In the genomic region with DNA sequence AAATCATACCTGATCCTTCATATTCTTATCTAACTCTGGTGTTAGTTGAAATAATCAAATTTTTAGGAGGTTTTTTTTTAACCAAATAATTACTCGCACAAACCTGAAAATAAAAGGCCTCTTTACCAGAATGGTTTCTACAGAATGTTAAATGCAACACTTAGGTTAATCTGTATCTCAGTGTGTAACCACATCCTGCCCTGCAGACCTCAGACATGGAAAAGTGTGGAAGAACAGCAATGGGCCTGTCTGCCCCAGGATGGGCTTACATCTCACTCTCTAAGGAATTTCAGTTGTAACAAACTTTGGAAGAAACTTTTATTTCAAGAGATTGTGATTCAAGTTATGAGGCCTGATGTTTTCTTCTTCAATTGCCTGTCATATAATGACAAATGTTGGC, we compare ENCODE assay signal across 28 cellular contexts. TPM values are rescaled to one million over a fixed set of nuclear protein-coding genes. Genes with fewer than 3 reads are reported as not detected.
A peak's percentile ranks its signal among the peaks of the same experiment; 100 is the strongest.
DNase-seq lines count a peak whose midpoint lies in the region; ATAC-seq and TF ChIP-seq lines count a peak whose summit lies in the region.
"Had no signal": no experiment of that assay in that cellular context is flagged by ENCODE, and none has a peak within 500 bp of the region (broad histone marks: within the 10 kb centered on the region; RNA-seq: fewer than 3 reads in every experiment).

No MANE protein-coding gene starts in this region.

- H3F3A ChIP-seq in smooth muscle cell (ENCODE audit: low read depth) = no peaks in the 10 kb centered on the region

- no peaks in the 10 kb centered on the region for H3K9me3 Mint-ChIP-seq in activated naive CD8-positive, alpha-beta T cell treated with anti-CD3 and anti-CD28 coated beads, Interleukin-2, amount 50 U/mL, for 24 hours
- H3K9me3 Mint-ChIP-seq in activated naive CD8-positive, alpha-beta T cell treated with anti-CD3 and anti-CD28 coated beads for 36 hours = no peaks in the 10 kb centered on the region
- H3K9me3 Mint-ChIP-seq: CD14-positive monocyte, neural crest cell had no signal

- ATAC-seq in activated naive CD8-positive, alpha-beta T cell treated with anti-CD3 and anti-CD28 coated beads, Interleukin-2, amount 50 U/mL, for 24 hours = peak; percentile 47
- ATAC-seq: foreskin keratinocyte, lower lobe of right lung had no signal

- no peaks in the 10 kb centered on the region for H3K36me3 Mint-ChIP-seq in activated naive CD8-positive, alpha-beta T cell treated with anti-CD3 and anti-CD28 coated beads, Interleukin-2, amount 50 U/mL, for 24 hours (ENCODE audit: low read depth)
- no peaks in the 10 kb centered on the region for H3K36me3 Mint-ChIP-seq in activated naive CD8-positive, alpha-beta T cell treated with anti-CD3 and anti-CD28 coated beads for 36 hours
- H3K36me3 Mint-ChIP-seq: CD14-positive monocyte had no signal

- H3K27ac ChIP-seq in smooth muscle cell (ENCODE audit: low read depth) (no peak overlapping the region), stomach (no peak overlapping the region)
- H3K27ac ChIP-seq: brain microvascular endothelial cell, foreskin keratinocyte, lower lobe of right lung, PC-9, SJSA1, testis, uterus, VCaP had no signal

- no peaks in the 10 kb centered on the region for H3K4me1 ChIP-seq in smooth muscle cell (ENCODE audit: low read depth)
- H3K4me1 ChIP-seq in stomach = peaks cover 0 to 9% (median 3%) of the 10 kb centered on the region in 4 donors
- H3K4me1 ChIP-seq: foreskin keratinocyte, lower lobe of right lung, SJSA1, testis, uterus had no signal

- peak overlapping the region; percentile 45 for H3K27ac Mint-ChIP-seq in activated naive CD8-positive, alpha-beta T cell treated with anti-CD3 and anti-CD28 coated beads, Interleukin-2, amount 50 U/mL, for 24 hours
- H3K27ac Mint-ChIP-seq in activated naive CD8-positive, alpha-beta T cell treated with anti-CD3 and anti-CD28 coated beads for 36 hours = no peak overlapping the region
- H3K27ac Mint-ChIP-seq: CD14-positive monocyte, progenitor cell of endocrine pancreas had no signal

- no peak overlapping the region for H3K9ac ChIP-seq in smooth muscle cell (ENCODE audit: low read depth)

- no peaks in the 10 kb centered on the region for H4K20me1 ChIP-seq in smooth muscle cell (ENCODE audit: low read depth)

- no peaks in the 10 kb centered on the region for H3K36me3 ChIP-seq in smooth muscle cell (ENCODE audit: low read depth)
- no peaks in the 10 kb centered on the region for H3K36me3 ChIP-seq in stomach
- H3K36me3 ChIP-seq: brain microvascular endothelial cell, lower lobe of right lung, SJSA1, uterus had no signal

- H3K4me1 Mint-ChIP-seq in activated naive CD8-positive, alpha-beta T cell treated with anti-CD3 and anti-CD28 coated beads, Interleukin-2, amount 50 U/mL, for 24 hours = peaks cover 17% of the 10 kb centered on the region
- H3K4me1 Mint-ChIP-seq in activated naive CD8-positive, alpha-beta T cell treated with anti-CD3 and anti-CD28 coated beads for 36 hours = peaks cover 18% of the 10 kb centered on the region

- H3K79me2 ChIP-seq in smooth muscle cell (ENCODE audit: low read depth) = no peaks in the 10 kb centered on the region

- intact Hi-C loops in stomach (cut with DNase I; ENCODE audit: low total_unique reads) = no loop called here

- H3K4me3 Mint-ChIP-seq in activated naive CD8-positive, alpha-beta T cell treated with anti-CD3 and anti-CD28 coated beads, Interleukin-2, amount 50 U/mL, for 24 hours = no peak overlapping the region
- H3K4me3 Mint-ChIP-seq in activated naive CD8-positive, alpha-beta T cell treated with anti-CD3 and anti-CD28 coated beads for 36 hours = no peak overlapping the region
- H3K4me3 Mint-ChIP-seq: CD14-positive monocyte, neural crest cell had no signal

- no peak for TF ChIP-seq EP300 in stomach (IDR thresholded peaks at IDR 0.05)

- H3K27me3 Mint-ChIP-seq in activated naive CD8-positive, alpha-beta T cell treated with anti-CD3 and anti-CD28 coated beads, Interleukin-2, amount 50 U/mL, for 24 hours = no peaks in the 10 kb centered on the region
- H3K27me3 Mint-ChIP-seq in activated naive CD8-positive, alpha-beta T cell treated with anti-CD3 and anti-CD28 coated beads for 36 hours = peaks cover 3% of the 10 kb centered on the region

- TF ChIP-seq POLR2A in stomach (IDR thresholded peaks at IDR 0.05) = no peak

- no peak for TF ChIP-seq CTCF in smooth muscle cell (IDR thresholded peaks at IDR 0.05; ENCODE audit: borderline replicate concordance, insufficient read depth, poor library complexity, severe bottlenecking)
- TF ChIP-seq CTCF in stomach (IDR thresholded peaks at IDR 0.05) = no peak

- H3K27me3 ChIP-seq in smooth muscle cell (ENCODE audit: low read depth) = no peaks in the 10 kb centered on the region
- H3K27me3 ChIP-seq in stomach = peaks cover 0 to 30% (median 6%) of the 10 kb centered on the region in 3 donors
- H3K27me3 ChIP-seq: brain microvascular endothelial cell, testis, uterus had no signal

- no peak overlapping the region for H2AFZ ChIP-seq in smooth muscle cell (ENCODE audit: low read depth)
- H2AFZ ChIP-seq: PC-9 had no signal

- DNase-seq in activated naive CD8-positive, alpha-beta T cell treated with anti-CD3 and anti-CD28 coated beads, Interleukin-2, amount 50 U/mL, for 24 hours = no peak
- no peak for DNase-seq in activated naive CD8-positive, alpha-beta T cell treated with anti-CD3 and anti-CD28 coated beads for 36 hours
- DNase-seq in OCI-M1 (lab: John Stamatoyannopoulos, UW) = peak; percentile 51
- peak; percentile 20 for DNase-seq in amniotic epithelial cell (ENCODE audit: low read depth)
- no peak for DNase-seq in smooth muscle cell (lab: John Stamatoyannopoulos, UW; ENCODE audit: unreplicated experiment)
- no peak for DNase-seq in activated T-cell treated with anti-CD3 and anti-CD28 coated beads for 4 hours
- DNase-seq in NCI-H146 (lab: John Stamatoyannopoulos, UW) = no peak
- no peak for DNase-seq in stomach
- DNase-seq: activated T-cell treated with anti-CD3 and anti-CD28 coated beads, Interleukin-2, amount 50 U/mL, for 48 hours; brain microvascular endothelial cell; effector CD4-positive, alpha-beta T cell; foreskin keratinocyte; hypothalamus; islet precursor cell; Karpas-422; lower lobe of right lung; MV-4-11; NCI-H187; NCI-H2227 treated with DMSO at 0.1 percent for 48 hours; NCI-H774; PC-9; testis; uterus had no signal

- H3K4me3 ChIP-seq in smooth muscle cell = no peak overlapping the region
- H3K4me3 ChIP-seq in stomach = no peak overlapping the region
- H3K4me3 ChIP-seq: lower lobe of right lung, PC-9, SJSA1, testis, uterus had no signal

- H3K9me3 ChIP-seq in smooth muscle cell (replicated peaks; ENCODE audit: low read depth) (no peaks in the 10 kb centered on the region), stomach (no peaks in the 10 kb centered on the region)
- H3K9me3 ChIP-seq: lower lobe of right lung, SJSA1, testis, uterus had no signal

- 79% methylated on average over 1 of the region's 1 CpG for WGBS in smooth muscle cell (ENCODE audit: low lambda C conversion rate)
- 16 to 52% (median 38%) methylated on average over 1 of the region's 1 CpG for WGBS in stomach, 5 donors

- peak overlapping the region; percentile 17 for H3K4me2 ChIP-seq in smooth muscle cell
- H3K4me2 ChIP-seq: PC-9 had no signal

RNA-seq across cellular contexts. Expression of gene MIER3, which starts 32.5 kb away (rescaled TPM):
- 10 to 100 TPM; 15.8 to 16.7 TPM for total RNA-seq in activated naive CD8-positive, alpha-beta T cell treated with anti-CD3 and anti-CD28 coated beads for 36 hours
- total RNA-seq in smooth muscle cell (23.4 and 24.5 TPM in 2 replicates), stomach (10 to 100 TPM in 4 of 5 donors, 1 to 10 TPM in 1; 6.8 to 30.8 (median 16.8) TPM)
- polyA plus RNA-seq in smooth muscle cell (4.1 and 5.5 TPM in 2 replicates), stomach (1 to 10 TPM; 3.9 to 6.0 (median 4.4) TPM)

Comparison
In these comparisons a context has a peak if more than half of its experiments do, and no peak if none do; other contexts are left out.
1. DNase-seq: peak in OCI-M1 (single experiment) and amniotic epithelial cell (single experiment); none in activated naive CD8-positive, alpha-beta T cell treated with anti-CD3 and anti-CD28 coated beads, Interleukin-2, amount 50 U/mL, for 24 hours (single experiment), activated naive CD8-positive, alpha-beta T cell treated with anti-CD3 and anti-CD28 coated beads for 36 hours (single experiment), smooth muscle cell (single experiment), activated T-cell treated with anti-CD3 and anti-CD28 coated beads for 4 hours (single experiment), NCI-H146 (single experiment) and stomach (single experiment).